15 cellular contexts compared by ENCODE assay signal in the genomic region with DNA sequence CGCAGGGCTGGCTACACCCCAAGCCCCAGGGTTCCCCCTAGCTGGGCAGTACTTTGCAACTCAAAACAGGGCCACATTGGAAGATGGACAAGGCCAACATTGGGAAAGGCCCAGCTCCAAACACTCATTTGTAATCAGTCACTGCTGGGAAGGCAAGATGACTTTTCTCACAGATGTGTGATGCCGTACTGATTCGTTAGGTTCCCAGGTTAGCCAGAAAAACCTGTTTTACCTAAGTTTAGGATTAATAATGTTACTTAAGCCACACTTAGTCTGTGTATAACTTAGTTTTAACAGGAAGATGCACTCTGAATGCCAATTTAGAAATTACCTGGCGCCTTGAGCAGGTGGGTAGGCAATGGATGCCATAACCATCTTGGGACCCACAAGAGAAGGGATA.
"Had no signal": no experiment of that assay in that cellular context is flagged by ENCODE, and none has a peak within 500 bp of the region (broad histone marks: within the 10 kb centered on the region; RNA-seq: fewer than 3 reads in every experiment).

No MANE protein-coding gene starts in this region.

- H3K27me3 ChIP-seq: pancreas, transverse colon had no signal

- H3K9me3 Mint-ChIP-seq: activated CD4-positive, alpha-beta memory T cell treated with anti-CD3 and anti-CD28 coated beads, Interleukin-2, amount 10 ng/mL, durations not matched to agents 7 days and 5 days; activated naive CD4-positive, alpha-beta T cell treated with anti-CD3 and anti-CD28 coated beads, Interleukin-2, amount 50 U/mL, for 72 hours; activated T-cell treated with anti-CD3 and anti-CD28 coated beads, Interleukin-2, amount 50 U/mL, for 24 hours; brain; dendritic cell treated with granulocyte-macrophage colony-stimulating factor and Interleukin-4, amounts not matched to agents 40 ng/mL and 50 ng/mL, for 4 days; stimulated activated effector memory CD8-positive, alpha-beta T cell treated with anti-CD3 and anti-CD28 coated beads, Interleukin-12 subunit alpha, Interleukin-12 subunit beta, amount 100 ng/mL, for 72 hours had no signal

- FAIRE-seq: pancreas had no signal

- H3K4me3 Mint-ChIP-seq: activated CD4-positive, alpha-beta memory T cell treated with anti-CD3 and anti-CD28 coated beads, Interleukin-2, amount 10 ng/mL, durations not matched to agents 7 days and 5 days; activated T-cell treated with anti-CD3 and anti-CD28 coated beads, Interleukin-2, amount 50 U/mL, for 24 hours; brain; dendritic cell treated with granulocyte-macrophage colony-stimulating factor and Interleukin-4, amounts not matched to agents 40 ng/mL and 50 ng/mL, for 4 days; naive B cell; stimulated activated effector memory CD8-positive, alpha-beta T cell treated with anti-CD3 and anti-CD28 coated beads, Interleukin-12 subunit alpha, Interleukin-12 subunit beta, amount 100 ng/mL, for 72 hours had no signal

- ATAC-seq: activated naive CD4-positive, alpha-beta T cell treated with anti-CD3 and anti-CD28 coated beads, Interleukin-2, amount 50 U/mL, for 72 hours; stimulated activated effector memory CD8-positive, alpha-beta T cell treated with anti-CD3 and anti-CD28 coated beads, Interleukin-12 subunit alpha, Interleukin-12 subunit beta, amount 100 ng/mL, for 72 hours had no signal

- H3K4me3 ChIP-seq: pancreas, transverse colon had no signal

- H3K36me3 ChIP-seq: pancreas, transverse colon had no signal

- H3K9me3 ChIP-seq: pancreas, transverse colon had no signal

- H3K36me3 Mint-ChIP-seq: activated naive CD4-positive, alpha-beta T cell treated with anti-CD3 and anti-CD28 coated beads, Interleukin-2, amount 50 U/mL, for 72 hours; naive B cell; stimulated activated effector memory CD8-positive, alpha-beta T cell treated with anti-CD3 and anti-CD28 coated beads, Interleukin-12 subunit alpha, Interleukin-12 subunit beta, amount 100 ng/mL, for 72 hours had no signal

- H3K4me1 Mint-ChIP-seq: activated CD4-positive, alpha-beta memory T cell treated with anti-CD3 and anti-CD28 coated beads, Interleukin-2, amount 10 ng/mL, durations not matched to agents 7 days and 5 days; naive B cell; stimulated activated effector memory CD8-positive, alpha-beta T cell treated with anti-CD3 and anti-CD28 coated beads, Interleukin-12 subunit alpha, Interleukin-12 subunit beta, amount 100 ng/mL, for 72 hours had no signal

- DNase-seq: activated CD4-positive, alpha-beta memory T cell treated with anti-CD3 and anti-CD28 coated beads, Interleukin-2, amount 10 ng/mL, durations not matched to agents 7 days and 5 days; activated CD4-positive, alpha-beta T cell treated with anti-CD3 and anti-CD28 coated beads for 4 hours; activated effector memory CD4-positive, alpha-beta T cell treated with Interleukin-2 at 50 U/mL for 16 hours; activated T-cell treated with anti-CD3 and anti-CD28 coated beads, Interleukin-2, amount 50 U/mL, for 24 hours; amniotic stem cell; cerebellar nuclear complex; effector memory CD4-positive, alpha-beta T cell; islet precursor cell; naive B cell; pancreas; transverse colon had no signal

- H3K27ac Mint-ChIP-seq: activated CD4-positive, alpha-beta memory T cell treated with anti-CD3 and anti-CD28 coated beads, Interleukin-2, amount 10 ng/mL, durations not matched to agents 7 days and 5 days; activated naive CD4-positive, alpha-beta T cell treated with anti-CD3 and anti-CD28 coated beads, Interleukin-2, amount 50 U/mL, for 72 hours; activated T-cell treated with anti-CD3 and anti-CD28 coated beads, Interleukin-2, amount 50 U/mL, for 24 hours; brain; naive B cell; stimulated activated effector memory CD8-positive, alpha-beta T cell treated with anti-CD3 and anti-CD28 coated beads, Interleukin-12 subunit alpha, Interleukin-12 subunit beta, amount 100 ng/mL, for 72 hours had no signal

- H3K27ac ChIP-seq: pancreas had no signal

- H3K27me3 Mint-ChIP-seq: brain had no signal
